Comparison of ENCODE assay signal across 14 cellular contexts in genomic region chr5:160342413-160342941, GRCh38. TPM values are rescaled to one million over a fixed set of nuclear protein-coding genes. Genes with fewer than 3 reads are reported as not detected.
DNase-seq lines count a peak whose midpoint lies in the region; ATAC-seq, FAIRE-seq and TF ChIP-seq lines count a peak whose summit lies in the region.
"Had no signal": no experiment of that assay in that cellular context is flagged by ENCODE, and none has a peak within 500 bp of the region (broad histone marks: within the 10 kb centered on the region; RNA-seq: fewer than 3 reads in every experiment).

No MANE protein-coding gene starts in this region.

- H3K36me3 ChIP-seq in bronchial epithelial cell (ENCODE audit: control insufficient read depth, insufficient read depth, low read length) (no peaks in the 10 kb centered on the region), osteoblast (ENCODE audit: insufficient read depth, low read length) (no peaks in the 10 kb centered on the region)

- TF ChIP-seq CTCF in bronchial epithelial cell (IDR thresholded peaks at IDR 0.05; ENCODE audit: insufficient read depth, low read length, severe bottlenecking) (no peak), osteoblast (IDR thresholded peaks at IDR 0.05; ENCODE audit: extremely low read depth, low read depth, low read length) (no peak), osteocyte (IDR thresholded peaks at IDR 0.05) (no peak)

- H3K4me3 Mint-ChIP-seq in osteocyte (ENCODE audit: unreplicated experiment): no peak overlapping the region
- H3K4me3 Mint-ChIP-seq: CD8-positive, alpha-beta T cell; nephron progenitor cell had no signal

- H3K27me3 Mint-ChIP-seq in osteocyte (ENCODE audit: unreplicated experiment): no peaks in the 10 kb centered on the region

- H3K9me3 ChIP-seq in osteoblast (ENCODE audit: low read depth, low read length): no peaks in the 10 kb centered on the region

- H3K27me3 ChIP-seq in bronchial epithelial cell (ENCODE audit: control insufficient read depth, insufficient read depth, low read length) (no peaks in the 10 kb centered on the region), osteoblast (ENCODE audit: insufficient read depth, low read length) (no peaks in the 10 kb centered on the region)

- H2AFZ ChIP-seq in osteoblast (ENCODE audit: low read length): no peak overlapping the region

- no peaks in the 10 kb centered on the region for H3K79me2 ChIP-seq in osteoblast (ENCODE audit: insufficient read depth, low read length)

- no peaks in the 10 kb centered on the region for H4K20me1 ChIP-seq in osteoblast (ENCODE audit: insufficient read depth, low read length)

- FAIRE-seq in HTR-8/SVneo (lab: Jason Lieb, UNC) (no peak), bronchial epithelial cell (lab: Jason Lieb, UNC) (no peak)
- FAIRE-seq: endometrium had no signal

- DNase-seq in AG20443 (ENCODE audit: low spot score) (peak; percentile 62), HTR-8/SVneo (ENCODE audit: insufficient read length, low spot score) (peak; percentile 29), bronchial epithelial cell (ENCODE audit: low read depth) (peak; percentile 75), osteoblast (ENCODE audit: insufficient read length, low spot score, missing footprints) (peak; percentile 72), ecto neural progenitor cell (ENCODE audit: low spot score) (no peak), osteocyte (ENCODE audit: extremely low spot score, unreplicated experiment) (no peak), foreskin melanocyte (no peak)
- DNase-seq: activated CD8-positive, alpha-beta memory T cell treated with anti-CD3 and anti-CD28 coated beads, Interleukin-2, amount 50 U/mL, for 48 hours; CD8-positive, alpha-beta T cell; NCI-H2107; nephron progenitor cell; stimulated activated naive CD4-positive, alpha-beta T cell had no signal

- no peaks in the 10 kb centered on the region for H3K36me3 Mint-ChIP-seq in osteocyte (ENCODE audit: unreplicated experiment)
- H3K36me3 Mint-ChIP-seq: CD8-positive, alpha-beta T cell had no signal

- no peak overlapping the region for H3K27ac Mint-ChIP-seq in osteocyte (ENCODE audit: unreplicated experiment)
- H3K27ac Mint-ChIP-seq: CD8-positive, alpha-beta T cell; nephron progenitor cell had no signal

- peaks cover 10% of the 10 kb centered on the region for H3K4me1 ChIP-seq in osteoblast (ENCODE audit: insufficient read depth, low read length)

- no peak overlapping the region for H3K27ac ChIP-seq in osteoblast (ENCODE audit: low read depth, low read length)

- H3K9me3 Mint-ChIP-seq in osteocyte (ENCODE audit: unreplicated experiment): no peaks in the 10 kb centered on the region
- H3K9me3 Mint-ChIP-seq: CD8-positive, alpha-beta T cell; nephron progenitor cell had no signal

- no peak overlapping the region for H3K4me3 ChIP-seq in bronchial epithelial cell (ENCODE audit: low read depth, low read length)
- no peak overlapping the region for H3K4me3 ChIP-seq in osteoblast (ENCODE audit: insufficient read depth, low read length)

- H3K4me1 Mint-ChIP-seq in osteocyte (ENCODE audit: unreplicated experiment): peaks cover 2% of the 10 kb centered on the region

- ATAC-seq in HG03135 (IDR thresholded peaks at IDR 0.05; ENCODE audit: unreplicated experiment): no peak
- ATAC-seq: CD8-positive, alpha-beta T cell had no signal

- no peak overlapping the region for H3K4me2 ChIP-seq in osteoblast (ENCODE audit: insufficient read depth, low read length)

RNA-seq across cellular contexts. Expression of gene C1QTNF2, which starts 27.9 kb away (rescaled TPM):
- total RNA-seq in bronchial epithelial cell: not detected in 2 replicates
- under 0.01 TPM in 1 of 2 replicates, not detected in the other for total RNA-seq in osteoblast
- 0.16 and 0.19 TPM in 2 replicates for total RNA-seq in osteocyte
- total RNA-seq: CD8-positive, alpha-beta T cell had no signal

RNA-seq across cellular contexts. Expression of gene CCNJL, which starts 30.1 kb away (rescaled TPM):
- total RNA-seq in bronchial epithelial cell: 4.2 and 4.4 TPM in 2 replicates
- total RNA-seq in osteoblast: 0.88 and 1.1 TPM in 2 replicates
- 8.2 and 8.4 TPM in 2 replicates for total RNA-seq in osteocyte
- total RNA-seq: CD8-positive, alpha-beta T cell had no signal

RNA-seq across cellular contexts. Expression of gene FAM200C, which starts 57.4 kb away (rescaled TPM):
- total RNA-seq in bronchial epithelial cell (1.1 and 3.2 TPM in 2 replicates), osteoblast (3.6 and 5.6 TPM in 2 replicates), osteocyte (4.3 and 6.2 TPM in 2 replicates)

Comparison
In these comparisons a context has a peak if more than half of its experiments do, and no peak if none do; other contexts are left out.
1. DNase-seq: peak in AG20443 (single experiment), HTR-8/SVneo (single experiment), bronchial epithelial cell (single experiment) and osteoblast (single experiment); none in ecto neural progenitor cell (single experiment), osteocyte (single experiment) and foreskin melanocyte (single experiment).